In the genomic region with DNA sequence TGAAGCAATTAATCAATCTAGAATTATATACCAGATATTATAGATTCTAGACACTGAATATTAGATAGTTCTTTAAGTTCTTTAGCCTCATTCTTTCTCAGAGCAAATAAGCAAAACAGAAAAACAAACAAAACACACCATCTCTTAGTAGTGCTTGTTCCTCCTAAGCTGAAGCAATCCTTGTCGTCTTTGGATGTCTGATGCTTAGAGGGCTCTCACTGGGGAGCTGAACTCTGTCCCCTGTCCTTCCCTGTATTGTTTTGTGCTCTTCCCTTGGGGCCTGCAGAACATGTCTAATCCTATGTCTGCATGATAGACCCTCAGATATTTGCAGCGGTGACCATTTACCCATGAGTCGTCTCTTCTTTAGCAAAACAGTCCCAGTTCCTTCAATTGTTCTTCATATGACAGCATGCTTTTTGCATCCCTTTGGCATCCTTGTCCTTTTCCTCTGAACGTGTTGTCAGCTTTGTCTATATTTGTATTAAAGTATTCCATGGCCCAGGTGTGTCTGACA, we compare ENCODE assay signal across 25 cellular contexts.
"Had no signal": no experiment of that assay in that cellular context is flagged by ENCODE, and none has a peak within 500 bp of the region (broad histone marks: within the 10 kb centered on the region; RNA-seq: fewer than 3 reads in every experiment).

No MANE protein-coding gene starts in this region.

- H3K4me2 ChIP-seq: SK-N-SH had no signal

- H3K9me3 ChIP-seq: SJSA1 had no signal

- H3K27ac ChIP-seq: brain microvascular endothelial cell, SJSA1 had no signal

- H3K9ac ChIP-seq: SK-N-SH had no signal

- ATAC-seq: activated CD8-positive, alpha-beta T cell treated with anti-CD3 and anti-CD28 coated beads for 36 hours; activated T-cell treated with anti-CD3 and anti-CD28 coated beads, Interleukin-2, amount 50 U/mL, for 72 hours; activated T-helper 17 cell treated with anti-CD3 and anti-CD28 coated beads, Interleukin-2, amount 50 U/mL, for 72 hours; Panc1 had no signal

- FAIRE-seq: TTC549 had no signal

- H3K4me3 ChIP-seq: SJSA1 had no signal

- H3K27me3 ChIP-seq: brain microvascular endothelial cell, SJSA1 had no signal

- H3K36me3 ChIP-seq: brain microvascular endothelial cell, SJSA1 had no signal

- DNase-seq: activated CD4-positive, alpha-beta T cell treated with anti-CD3 and anti-CD28 coated beads, Interleukin-2, amount 10 ng/mL, durations not matched to agents 24 days and 14 days; activated CD4-positive, alpha-beta T cell treated with anti-CD3 and anti-CD28 coated beads, Interleukin-2, amount 50 U/mL, for 4 hours; activated CD8-positive, alpha-beta T cell treated with anti-CD3 and anti-CD28 coated beads for 36 hours; activated effector memory CD4-positive, alpha-beta T cell treated with anti-CD3 and anti-CD28 coated beads, Interleukin-2, amount 50 U/mL, for 16 hours; activated naive CD4-positive, alpha-beta T cell; activated naive CD4-positive, alpha-beta T cell treated with anti-CD3 and anti-CD28 coated beads, Interleukin-2, amount 50 U/mL, for 16 hours; activated naive CD8-positive, alpha-beta T cell treated with anti-CD3 and anti-CD28 coated beads for 36 hours; activated T-cell treated with anti-CD3 and anti-CD28 coated beads, Interleukin-2, amount 50 U/mL, for 1 hour; activated T-cell treated with anti-CD3 and anti-CD28 coated beads, Interleukin-2, amount 50 U/mL, for 72 hours; amniotic stem cell; aorta; brain microvascular endothelial cell; central memory CD4-positive, alpha-beta T cell; NCI-H1092 treated with DMSO at 0.1 percent for 48 hours; NCI-H1417; NCI-H187 treated with DMSO at 0.1 percent for 48 hours; NCI-H2081; NCI-H226; NCI-H524 treated with DMSO at 0.1 percent for 48 hours; SHP77 treated with DMSO at 0.1 percent for 48 hours; SK-N-SH had no signal
